Comparison of ENCODE assay signal across 25 cellular contexts in the genomic region with DNA sequence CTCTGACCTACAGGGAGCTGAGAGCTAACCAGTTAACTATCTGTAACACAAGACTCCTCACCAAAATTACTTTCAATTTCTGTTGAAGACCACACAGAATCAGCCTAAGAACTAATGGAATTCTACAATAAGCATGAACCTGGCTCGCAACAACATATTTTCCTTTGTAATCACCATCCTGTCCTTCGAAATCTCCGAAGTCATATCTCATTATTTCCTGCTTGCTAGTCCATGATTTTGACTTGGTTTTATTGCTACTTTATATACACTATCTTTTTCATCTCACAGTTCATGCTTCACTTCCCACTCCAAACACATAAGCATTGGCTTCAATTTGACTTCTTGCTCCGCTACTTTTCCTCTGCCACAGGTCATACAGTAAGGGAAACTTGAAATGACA.
DNase-seq lines count a peak whose midpoint lies in the region; ATAC-seq and TF ChIP-seq lines count a peak whose summit lies in the region.
"Had no signal": no experiment of that assay in that cellular context is flagged by ENCODE, and none has a peak within 500 bp of the region (broad histone marks: within the 10 kb centered on the region; RNA-seq: fewer than 3 reads in every experiment).

No MANE protein-coding gene starts in this region.

- peaks cover 39% of the 10 kb centered on the region for H3K36me3 Mint-ChIP-seq in endodermal cell (ENCODE audit: low read depth)
- H3K36me3 Mint-ChIP-seq: CD8-positive, alpha-beta T cell; IgD-negative memory B cell had no signal

- no peak overlapping the region for H3K27ac Mint-ChIP-seq in endodermal cell
- H3K27ac Mint-ChIP-seq: CD8-positive, alpha-beta T cell; H9; HFFc6; IgD-negative memory B cell; T-helper 17 cell had no signal

- peaks cover 79% of the 10 kb centered on the region for H3K4me1 Mint-ChIP-seq in endodermal cell
- H3K4me1 Mint-ChIP-seq: T-helper 17 cell had no signal

- H3K4me1 ChIP-seq in endodermal cell (ENCODE audit: control insufficient read depth, insufficient read depth, low read length) = peaks cover 30% of the 10 kb centered on the region

- DNase-seq in Caki2 (ENCODE audit: low read depth) (peak; percentile 78), LNCaP clone FGC (ENCODE audit: low read depth) (peak; percentile 33), endodermal cell (no peak), left kidney (ENCODE audit: low read depth, low spot score) (peak; percentile 28)
- no peak for DNase-seq in central memory CD4-positive, alpha-beta T cell
- DNase-seq: AML-193; C1 segment of cervical spinal cord; Calu3; CD8-positive, alpha-beta T cell; EL; GF-D8; H9; HFFc6; NCI-H1417 treated with DMSO at 0.1 percent for 48 hours; NCI-H1930; NCI-H2227 treated with DMSO at 0.1 percent for 48 hours; NCI-H510A; NCI-H748 treated with DMSO at 0.1 percent for 48 hours; Right ventricle myocardium superior; SW 1271; T-helper 17 cell had no signal

- ATAC-seq in HG03175 (IDR thresholded peaks at IDR 0.05; ENCODE audit: unreplicated experiment) = no peak
- ATAC-seq in HG03135 (IDR thresholded peaks at IDR 0.05; ENCODE audit: unreplicated experiment) = no peak
- no peak for ATAC-seq in GM18861 (IDR thresholded peaks at IDR 0.05; ENCODE audit: unreplicated experiment)
- ATAC-seq: CD8-positive, alpha-beta T cell; T-helper 17 cell had no signal

- no peaks in the 10 kb centered on the region for H3K27me3 ChIP-seq in endodermal cell (ENCODE audit: control insufficient read depth, insufficient read depth, low read length, poor library complexity, severe bottlenecking)

- no peaks in the 10 kb centered on the region for H3K27me3 Mint-ChIP-seq in endodermal cell (ENCODE audit: insufficient read depth)
- H3K27me3 Mint-ChIP-seq: IgD-negative memory B cell, T-helper 17 cell had no signal

- TF ChIP-seq CTCF in LNCaP clone FGC (IDR thresholded peaks at IDR 0.05; ENCODE audit: control insufficient read depth, extremely low read depth, insufficient read depth) (no peak), endodermal cell (conservative IDR thresholded peaks at IDR 0.05) (no peak)

- in situ Hi-C loops in Caki2 (cut with HindIII; ENCODE audit: low pct_unique_long_range_greater_than_20kb, low sequenced_read_pairs) = no loop called here

- no peak overlapping the region for H3K9ac ChIP-seq in endodermal cell (ENCODE audit: extremely low read depth, low read length, poor library complexity, severe bottlenecking)

- H3K36me3 ChIP-seq in endodermal cell (ENCODE audit: control insufficient read depth, insufficient read depth, low read length) = peaks cover 23% of the 10 kb centered on the region

- 83 to 95% methylated on average over 3 to 4 of the region's 4 CpGs for WGBS in endodermal cell (ENCODE audit: insufficient coverage in 1 of 2, insufficient read length in 1 of 2), 2 experiments

- H3K4me3 Mint-ChIP-seq in endodermal cell = no peak overlapping the region
- H3K4me3 Mint-ChIP-seq: CD8-positive, alpha-beta T cell; H9; HFFc6; IgD-negative memory B cell; T-helper 17 cell had no signal

- no peaks in the 10 kb centered on the region for H3K9me3 Mint-ChIP-seq in endodermal cell
- H3K9me3 Mint-ChIP-seq: H9 had no signal

- H3K9me3 ChIP-seq in endodermal cell (ENCODE audit: control insufficient read depth, low read length) = no peaks in the 10 kb centered on the region

- H3K27ac ChIP-seq in endodermal cell (ENCODE audit: low read depth, low read length) = no peak overlapping the region

- no peak overlapping the region for H3K4me3 ChIP-seq in LNCaP clone FGC (ENCODE audit: low read depth, low read length)
- H3K4me3 ChIP-seq in endodermal cell (ENCODE audit: low read length) = peak overlapping the region; percentile 37

Comparison
In these comparisons a context has a peak if more than half of its experiments do, and no peak if none do; other contexts are left out.
1. DNase-seq: peak in Caki2 (single experiment), LNCaP clone FGC (single experiment) and left kidney (single experiment); none in endodermal cell (single experiment) and central memory CD4-positive, alpha-beta T cell (single experiment).